ENCODE assay signal across 12 cellular contexts in genomic region chr6:105326216-105326615, GRCh38.
DNase-seq lines count a peak whose midpoint lies in the region; ATAC-seq and TF ChIP-seq lines count a peak whose summit lies in the region.
"Had no signal": no experiment of that assay in that cellular context is flagged by ENCODE, and none has a peak within 500 bp of the region (broad histone marks: within the 10 kb centered on the region; RNA-seq: fewer than 3 reads in every experiment).

No MANE protein-coding gene starts in this region.

- H3K27ac ChIP-seq in subcutaneous abdominal adipose tissue (ENCODE audit: low read depth, low read length), result peak overlapping the region; percentile 27
- H3K27ac ChIP-seq: SJSA1 had no signal

- peaks cover 0 to 11% (median 10%) of the 10 kb centered on the region in 5 donors for H3K4me1 ChIP-seq in subcutaneous abdominal adipose tissue (ENCODE audit: control insufficient read depth in 5 of 5, insufficient read depth in 5 of 5, low read length in 5 of 5)

- no peaks in the 10 kb centered on the region for H3K27me3 ChIP-seq in subcutaneous abdominal adipose tissue (ENCODE audit: control insufficient read depth in 5 of 5, insufficient read depth in 4 of 5, low read length in 5 of 5)
- H3K27me3 ChIP-seq: SJSA1 had no signal

- no peak overlapping the region for H3K4me3 ChIP-seq in fibroblast of pulmonary artery (replicated peaks; ENCODE audit: low read depth, low read length)
- no peak overlapping the region for H3K4me3 ChIP-seq in subcutaneous abdominal adipose tissue (ENCODE audit: low read depth in 1 of 5, low read length in 5 of 5)
- H3K4me3 ChIP-seq: GM12878, SJSA1 had no signal

- TF ChIP-seq CTCF in fibroblast of pulmonary artery (IDR thresholded peaks at IDR 0.05; ENCODE audit: low read length, missing control alignments), result no peak

- no peaks in the 10 kb centered on the region for H3K9me3 ChIP-seq in subcutaneous abdominal adipose tissue (ENCODE audit: control insufficient read depth in 5 of 5, low read length in 5 of 5)
- H3K9me3 ChIP-seq: SJSA1 had no signal

- no peak overlapping the region for H3K9ac ChIP-seq in subcutaneous abdominal adipose tissue (ENCODE audit: low read length in 5 of 5)

- DNase-seq in DMS 273 (lab: John Stamatoyannopoulos, UW; ENCODE audit: unreplicated experiment), result peak; percentile 53
- no peak for DNase-seq in DMS 273 treated with DMSO at 0.1 percent for 48 hours (lab: John Stamatoyannopoulos, UW)
- DNase-seq in NCI-H526 treated with DMSO at 0.1 percent for 48 hours (lab: John Stamatoyannopoulos, UW), result peak; percentile 52
- DNase-seq in fibroblast of pulmonary artery (ENCODE audit: low read depth), result peak; percentile 14
- no peak for DNase-seq in GDM1 (lab: John Stamatoyannopoulos, UW)
- DNase-seq: effector memory CD8-positive, alpha-beta T cell; GOT3 had no signal

- no peak for ATAC-seq in GM19397 (IDR thresholded peaks at IDR 0.05; ENCODE audit: unreplicated experiment)
- ATAC-seq in HG03432 (IDR thresholded peaks at IDR 0.05; ENCODE audit: unreplicated experiment), result no peak
- ATAC-seq: effector memory CD8-positive, alpha-beta T cell; GM12878 had no signal

- peaks cover 23 to 65% (median 33%) of the 10 kb centered on the region in 5 donors for H3K36me3 ChIP-seq in subcutaneous abdominal adipose tissue (ENCODE audit: control insufficient read depth in 5 of 5, insufficient read depth in 5 of 5, low read length in 5 of 5)

Comparison
In these comparisons a context has a peak if more than half of its experiments do, and no peak if none do; other contexts are left out.
1. DNase-seq: peak in DMS 273 (single experiment), NCI-H526 treated with DMSO at 0.1 percent for 48 hours (single experiment) and fibroblast of pulmonary artery (single experiment); none in DMS 273 treated with DMSO at 0.1 percent for 48 hours (single experiment) and GDM1 (single experiment).